In genomic region chr2:10097352-10098148, GRCh38 we compare ENCODE assay signal across 8 cellular contexts. TPM values are rescaled to one million over a fixed set of nuclear protein-coding genes. Genes with fewer than 3 reads are reported as not detected.
DNase-seq lines count a peak whose midpoint lies in the region; ATAC-seq and TF ChIP-seq lines count a peak whose summit lies in the region.

No MANE protein-coding gene starts in this region.

- H3K27me3 Mint-ChIP-seq in activated CD8-positive, alpha-beta T cell treated with anti-CD3 and anti-CD28 coated beads, Interleukin-2, amount 10 ng/mL, durations not matched to agents 7 days and 5 days (ENCODE audit: low read depth) = peaks cover 40% of the 10 kb centered on the region
- H3K27me3 Mint-ChIP-seq in neural progenitor cell (ENCODE audit: insufficient read depth, low read depth) = peaks cover 8% of the 10 kb centered on the region

- H3K27ac Mint-ChIP-seq in activated CD8-positive, alpha-beta T cell treated with anti-CD3 and anti-CD28 coated beads, Interleukin-2, amount 10 ng/mL, durations not matched to agents 7 days and 5 days = no peak overlapping the region
- H3K27ac Mint-ChIP-seq in neural progenitor cell = peak overlapping the region; percentile 69

- no peak overlapping the region for H3K4me3 Mint-ChIP-seq in activated CD8-positive, alpha-beta T cell treated with anti-CD3 and anti-CD28 coated beads, Interleukin-2, amount 10 ng/mL, durations not matched to agents 7 days and 5 days
- H3K4me3 Mint-ChIP-seq in neural progenitor cell = peak overlapping the region; percentile 4

- TF ChIP-seq CTCF in AG09309 (IDR thresholded peaks at IDR 0.05; ENCODE audit: control insufficient read depth, insufficient read depth, low read depth, low read length, missing control alignments) (peak; percentile 97), GM13976 (IDR thresholded peaks at IDR 0.05; ENCODE audit: borderline replicate concordance, control extremely low read depth, extremely low read depth, insufficient read depth, missing control alignments) (peak; percentile 78), fibroblast of the aortic adventitia (IDR thresholded peaks at IDR 0.05; ENCODE audit: insufficient read depth, low read length) (peak; percentile 99), neural progenitor cell (IDR thresholded peaks at IDR 0.05) (peak; percentile 89)

- no peaks in the 10 kb centered on the region for H3K9me3 ChIP-seq in neural progenitor cell (ENCODE audit: low read depth)

- CTCF ChIA-PET in activated CD8-positive, alpha-beta T cell treated with anti-CD3 and anti-CD28 coated beads, Interleukin-2, amount 10 ng/mL, durations not matched to agents 7 days and 5 days (lab: Charles Lee) = interaction anchor here (0.7 to 4.9 kb wide), 29 partner anchors 9 to 442 kb away, joined by 3 to 109 read pairs (median 4); partner anchors contain the start of gene CYS1

- H3K9ac ChIP-seq in neural progenitor cell = no peak overlapping the region

- ATAC-seq in HG03139 (IDR thresholded peaks at IDR 0.05; ENCODE audit: unreplicated experiment) = peak; percentile 63
- peak; percentile 91 for ATAC-seq in activated CD8-positive, alpha-beta T cell treated with anti-CD3 and anti-CD28 coated beads, Interleukin-2, amount 10 ng/mL, durations not matched to agents 7 days and 5 days
- no peak for ATAC-seq in HG03097 (IDR thresholded peaks at IDR 0.05; ENCODE audit: low FRiP score, unreplicated experiment)

- peaks cover 30% of the 10 kb centered on the region for H3K4me1 ChIP-seq in neural progenitor cell

- POLR2A ChIA-PET in activated CD8-positive, alpha-beta T cell treated with anti-CD3 and anti-CD28 coated beads, Interleukin-2, amount 10 ng/mL, durations not matched to agents 7 days and 5 days (lab: Charles Lee) = no interaction called here

- H4K20me1 ChIP-seq in neural progenitor cell (ENCODE audit: low read depth) = peaks cover 5% of the 10 kb centered on the region

- H3K79me2 ChIP-seq in neural progenitor cell (ENCODE audit: low read depth) = no peaks in the 10 kb centered on the region

- no peak for DNase-seq in AG09309 (ENCODE audit: low read depth)
- peak; percentile 81 for DNase-seq in GM13976 (ENCODE audit: low spot score)
- peak; percentile 37 for DNase-seq in NCI-H510A (lab: John Stamatoyannopoulos, UW)
- DNase-seq in activated CD8-positive, alpha-beta T cell treated with anti-CD3 and anti-CD28 coated beads, Interleukin-2, amount 10 ng/mL, durations not matched to agents 7 days and 5 days = peak; percentile 44
- DNase-seq in fibroblast of the aortic adventitia (ENCODE audit: low read depth) = peak; percentile 61
- peak; percentile 85 for DNase-seq in neural progenitor cell (ENCODE audit: low spot score)

- H3K4me2 ChIP-seq in neural progenitor cell = peak overlapping the region; percentile 16

- no peak overlapping the region for H3K27ac ChIP-seq in neural progenitor cell

- H3K27me3 ChIP-seq in neural progenitor cell = no peaks in the 10 kb centered on the region

- in situ Hi-C loops in GM13976 (cut with MboI; ENCODE audit: low sequenced_read_pairs, unreplicated experiment) = no loop called here

- no peaks in the 10 kb centered on the region for H3F3A ChIP-seq in neural progenitor cell (ENCODE audit: low read depth)

- H3K9me3 Mint-ChIP-seq in activated CD8-positive, alpha-beta T cell treated with anti-CD3 and anti-CD28 coated beads, Interleukin-2, amount 10 ng/mL, durations not matched to agents 7 days and 5 days (ENCODE audit: insufficient read depth) = peaks cover under 1% of the 10 kb centered on the region
- H3K9me3 Mint-ChIP-seq in neural progenitor cell = no peaks in the 10 kb centered on the region

- H2AFZ ChIP-seq in neural progenitor cell (replicated peaks) = no peak overlapping the region

- H3K36me3 ChIP-seq in neural progenitor cell = no peaks in the 10 kb centered on the region

- H3K36me3 Mint-ChIP-seq in activated CD8-positive, alpha-beta T cell treated with anti-CD3 and anti-CD28 coated beads, Interleukin-2, amount 10 ng/mL, durations not matched to agents 7 days and 5 days (ENCODE audit: low read depth) = no peaks in the 10 kb centered on the region
- H3K36me3 Mint-ChIP-seq in neural progenitor cell = peaks cover 2% of the 10 kb centered on the region

- H3K4me3 ChIP-seq in AG09309 (ENCODE audit: control insufficient read depth, low read depth, low read length) (no peak overlapping the region), fibroblast of the aortic adventitia (ENCODE audit: low read depth, low read length) (no peak overlapping the region), neural progenitor cell (no peak overlapping the region)

- peaks cover 4% of the 10 kb centered on the region for H3K4me1 Mint-ChIP-seq in activated CD8-positive, alpha-beta T cell treated with anti-CD3 and anti-CD28 coated beads, Interleukin-2, amount 10 ng/mL, durations not matched to agents 7 days and 5 days (ENCODE audit: low read depth)
- peaks cover 60% of the 10 kb centered on the region for H3K4me1 Mint-ChIP-seq in neural progenitor cell

RNA-seq across cellular contexts. Expression of gene CYS1, which starts 17.3 kb away (rescaled TPM):
- 1 to 10 TPM in 1 of 2 experiments, under 1 TPM in 1; 0.50 to 1.1 TPM for total RNA-seq in activated CD8-positive, alpha-beta T cell treated with anti-CD3 and anti-CD28 coated beads, Interleukin-2, amount 10 ng/mL, durations not matched to agents 7 days and 5 days
- 3.2 and 7.0 TPM in 2 replicates for total RNA-seq in fibroblast of the aortic adventitia (ENCODE audit: low replicate concordance)
- total RNA-seq in neural progenitor cell (ENCODE audit: low replicate concordance) = 0.56 TPM in 1 of 2 replicates, not detected in the other

RNA-seq across cellular contexts. Expression of gene RRM2, which starts 25.0 kb away (rescaled TPM):
- 100 to 1,000 TPM; 571 to 604 TPM for total RNA-seq in activated CD8-positive, alpha-beta T cell treated with anti-CD3 and anti-CD28 coated beads, Interleukin-2, amount 10 ng/mL, durations not matched to agents 7 days and 5 days
- total RNA-seq in fibroblast of the aortic adventitia (ENCODE audit: low replicate concordance) = 3.3 and 91.4 TPM in 2 replicates
- total RNA-seq in neural progenitor cell (ENCODE audit: low replicate concordance) = 62.1 and 66.0 TPM in 2 replicates

RNA-seq across cellular contexts. Expression of gene KLF11, which starts 54.2 kb away (rescaled TPM):
- total RNA-seq in activated CD8-positive, alpha-beta T cell treated with anti-CD3 and anti-CD28 coated beads, Interleukin-2, amount 10 ng/mL, durations not matched to agents 7 days and 5 days = 1 to 10 TPM; 6.8 to 9.2 TPM
- 6.3 and 17.2 TPM in 2 replicates for total RNA-seq in fibroblast of the aortic adventitia (ENCODE audit: low replicate concordance)
- 9.6 and 9.7 TPM in 2 replicates for total RNA-seq in neural progenitor cell (ENCODE audit: low replicate concordance)
